Comparison of ENCODE assay signal across 8 cellular contexts in the genomic region with DNA sequence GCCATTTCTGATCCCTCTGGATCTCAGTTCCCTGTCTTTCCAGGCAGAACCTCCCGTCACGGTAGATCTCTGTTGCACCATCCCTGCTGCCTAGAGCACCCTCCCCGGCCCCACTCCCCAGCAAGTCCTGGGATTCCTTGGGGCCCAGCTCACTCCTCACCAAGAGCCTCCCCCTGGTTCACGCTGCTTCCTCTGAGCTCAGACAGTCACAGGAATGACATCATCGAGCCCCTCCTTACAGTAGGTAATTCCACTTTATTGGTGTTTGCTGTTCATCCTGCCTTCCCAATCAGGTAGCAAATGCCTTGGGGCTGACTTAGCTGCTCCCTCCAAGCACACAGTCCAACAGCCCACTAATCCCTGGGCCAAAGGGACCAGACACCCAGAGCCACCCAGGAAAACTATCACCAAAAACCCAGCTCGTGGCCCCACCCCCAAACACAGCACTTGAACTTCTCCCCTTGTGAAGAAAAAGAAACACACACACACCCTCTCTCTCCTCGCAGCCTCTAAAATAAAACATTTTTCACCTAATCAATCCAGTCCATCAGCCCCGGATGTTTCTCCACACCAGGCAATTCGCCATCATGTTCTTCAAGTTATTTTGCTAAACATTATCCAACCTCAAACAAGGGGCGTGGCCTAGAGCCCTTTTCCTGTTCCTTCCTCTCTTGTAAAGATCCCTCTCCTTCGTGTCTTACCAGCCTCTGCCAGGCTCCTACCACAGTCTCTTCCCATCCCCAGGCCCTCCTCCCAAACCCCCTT. TPM values are rescaled to one million over a fixed set of nuclear protein-coding genes. Genes with fewer than 3 reads are reported as not detected.
DNase-seq lines count a peak whose midpoint lies in the region; ATAC-seq and TF ChIP-seq lines count a peak whose summit lies in the region.

No MANE protein-coding gene starts in this region.

- H3K27ac ChIP-seq in PC-3 (ENCODE audit: low read length) (no peak overlapping the region), esophagus (ENCODE audit: low read depth in 2 of 2, low read length in 1 of 2) (peak overlapping the region; percentile 89 to 96), prostate gland (peak overlapping the region; percentile 97 to 98)

- peak; percentile 85 for DNase-seq in DMS 273 treated with DMSO at 0.1 percent for 48 hours (lab: John Stamatoyannopoulos, UW)
- DNase-seq in PC-3 = peak; percentile 37
- DNase-seq in prostate gland (ENCODE audit: low spot score) = peak; percentile 85
- no peak for DNase-seq in NCI-H524 (lab: John Stamatoyannopoulos, UW)
- DNase-seq in stimulated activated CD4-positive, alpha-beta T cell treated with anti-CD3 and anti-CD28 coated beads, Interleukin-4, amount 100 ng/mL, for 24 hours = no peak
- DNase-seq in NAMALWA (ENCODE audit: low spot score) = no peak

- H3K9ac ChIP-seq in PC-3 (ENCODE audit: low read length) = peak overlapping the region; percentile 93; the same call in 1 of the 2 replicates

- H3K4me3 ChIP-seq in PC-3 (ENCODE audit: low read length) (peak overlapping the region; percentile 95), esophagus (ENCODE audit: low read depth in 1 of 2, low read length in 2 of 2) (peak overlapping the region; percentile 30 to 98), prostate gland (peak overlapping the region; percentile 78 to 97)

- peak; percentile 44 for TF ChIP-seq POLR2A in prostate gland (IDR thresholded peaks at IDR 0.05)

- no peaks in the 10 kb centered on the region for H3K9me2 ChIP-seq in PC-3 (replicated peaks; ENCODE audit: low read length)

- WGBS in esophagus, 2 donors = 34 to 35% methylated on average over 11 of the region's 11 CpGs
- 22% methylated on average over 11 of the region's 11 CpGs for WGBS in prostate gland

- H2AFZ ChIP-seq in PC-3 (ENCODE audit: low read length) = no peak overlapping the region

- no peaks in the 10 kb centered on the region for H3F3A ChIP-seq in PC-3 (ENCODE audit: low read length, unreplicated experiment)

- no peak for ATAC-seq in PC-3
- no peak for ATAC-seq in GM18498 (IDR thresholded peaks at IDR 0.05; ENCODE audit: unreplicated experiment)

- no peaks in the 10 kb centered on the region for H3K36me3 ChIP-seq in PC-3 (ENCODE audit: low read depth, low read length)
- peaks cover 0 to 2% of the 10 kb centered on the region in 2 donors for H3K36me3 ChIP-seq in esophagus (ENCODE audit: control insufficient read depth in 2 of 2, insufficient read depth in 2 of 2, low read length in 1 of 2)
- no peaks in the 10 kb centered on the region for H3K36me3 ChIP-seq in prostate gland

- TF ChIP-seq CTCF in PC-3 (conservative IDR thresholded peaks at IDR 0.05; ENCODE audit: low read depth, low read length) = no peak
- no peak for TF ChIP-seq CTCF in prostate gland (IDR thresholded peaks at IDR 0.05)

- POLR2A ChIA-PET in PC-3 (lab: Charles Lee; ENCODE audit: unreplicated experiment) = interaction anchor here (0.6 kb wide), 1 partner anchor 79 kb away, joined by 5 read pairs; no protein-coding TSS in a partner anchor

- CTCF ChIA-PET in PC-3 (lab: Charles Lee) = no interaction called here

- H3K79me2 ChIP-seq in PC-3 (ENCODE audit: low read length) = peaks cover 74% of the 10 kb centered on the region

- BruUV-seq in PC-3 (replicated peaks; lab: Mats Ljungman, UMichigan) = no TSS peak

- peaks cover 35% of the 10 kb centered on the region for H3K4me1 ChIP-seq in PC-3 (ENCODE audit: insufficient read depth, low read length)
- peaks cover 28 to 46% of the 10 kb centered on the region in 2 donors for H3K4me1 ChIP-seq in esophagus (ENCODE audit: control insufficient read depth in 2 of 2, insufficient read depth in 2 of 2, low read length in 1 of 2)
- H3K4me1 ChIP-seq in prostate gland (replicated peaks) = peaks cover 48% of the 10 kb centered on the region

- intact Hi-C loops in PC-3 (cut with micrococcal nuclease) = loop anchor here (10.0 kb wide), 2 partner anchors 78 to 182 kb away; no protein-coding TSS in a partner anchor
- intact Hi-C loops in prostate gland (cut with DNase I) = loop anchor here (5.0 kb wide), 1 partner anchor 185 kb away; no protein-coding TSS in a partner anchor

- H3K27me3 ChIP-seq in PC-3 (ENCODE audit: low read length) (no peaks in the 10 kb centered on the region), esophagus (ENCODE audit: control insufficient read depth in 1 of 2, insufficient read depth in 2 of 2, low read length in 2 of 2) (no peaks in the 10 kb centered on the region), prostate gland (replicated peaks; ENCODE audit: insufficient read depth) (no peaks in the 10 kb centered on the region)

- H4K20me1 ChIP-seq in PC-3 (ENCODE audit: low read length) = peaks cover 19% of the 10 kb centered on the region; the same call in 1 of the 2 replicates

- no peaks in the 10 kb centered on the region for H3K9me3 ChIP-seq in PC-3 (ENCODE audit: low read length)
- no peaks in the 10 kb centered on the region for H3K9me3 ChIP-seq in esophagus (ENCODE audit: control insufficient read depth in 2 of 2, insufficient read depth in 1 of 2, low read depth in 1 of 2, low read length in 1 of 2)
- no peaks in the 10 kb centered on the region for H3K9me3 ChIP-seq in prostate gland

- H3K4me2 ChIP-seq in PC-3 (ENCODE audit: low read length) = peak overlapping the region; percentile 93

RNA-seq across cellular contexts. Expression of a gene that starts 2.5 kb away (rescaled TPM):
- 75.1 and 95.9 TPM in 2 replicates for total RNA-seq in PC-3 (2014; rRNA removed)
- polyA plus RNA-seq in esophagus = 100 to 1,000 TPM; 106 to 110 TPM
- total RNA-seq in prostate gland = 100 to 1,000 TPM; 263 to 422 TPM

RNA-seq across cellular contexts. Expression of a gene that starts 28.3 kb away (rescaled TPM):
- total RNA-seq in PC-3 (2014; rRNA removed) (8.0 and 18.3 TPM in 2 replicates), prostate gland (1 to 10 TPM; 8.8 to 9.0 TPM)
- polyA plus RNA-seq in esophagus = 10 to 100 TPM; 10.8 to 17.2 TPM

RNA-seq across cellular contexts. Expression of a gene that starts 40.7 kb away (rescaled TPM):
- total RNA-seq in PC-3 (2014; rRNA removed) (0.33 TPM in 1 of 2 replicates, not detected in the other), prostate gland (1 to 10 TPM; 1.3 to 7.7 TPM)
- polyA plus RNA-seq in esophagus = under 1 TPM; 0.16 to 0.29 TPM

Comparison
In these comparisons a context has a peak if more than half of its experiments do, and no peak if none do; other contexts are left out.
1. DNase-seq: peak in DMS 273 treated with DMSO at 0.1 percent for 48 hours (single experiment), PC-3 (single experiment) and prostate gland (single experiment); none in NCI-H524 (0 of 2), stimulated activated CD4-positive, alpha-beta T cell treated with anti-CD3 and anti-CD28 coated beads, Interleukin-4, amount 100 ng/mL, for 24 hours (single experiment) and NAMALWA (single experiment).
2. Peak in every context shown above with its lines, with median percentiles within 50 percentile points of each other: H3K4me3 ChIP-seq.